ENCODE assay signal across 12 cellular contexts in genomic region chr2:42960835-42961165, GRCh38.
DNase-seq lines count a peak whose midpoint lies in the region; ATAC-seq and TF ChIP-seq lines count a peak whose summit lies in the region.
"Had no signal": no experiment of that assay in that cellular context is flagged by ENCODE, and none has a peak within 500 bp of the region (broad histone marks: within the 10 kb centered on the region; RNA-seq: fewer than 3 reads in every experiment).

No MANE protein-coding gene starts in this region.

- in situ Hi-C loops in transverse colon (cut with MboI; ENCODE audit: low pct_ligation_motif_present in 1 of 4, low pct_unique_long_range_greater_than_20kb in 1 of 4, low sequenced_read_pairs in 3 of 4) = loop anchor here in 2 of 4 donors (10.0 to 25.0 kb wide), 2 partner anchors 274 to 527 kb away; no protein-coding TSS in a partner anchor

- no peak for TF ChIP-seq EP300 in transverse colon (IDR thresholded peaks at IDR 0.05; ENCODE audit: low read depth)

- no peak for DNase-seq in Peyer's patch
- peak; percentile 42 for DNase-seq in fibroblast of the conjunctiva (ENCODE audit: low read depth)
- DNase-seq in neuronal stem cell (ENCODE audit: low spot score) = no peak
- DNase-seq in transverse colon = no peak
- no peak for DNase-seq in left colon
- DNase-seq in stimulated activated naive CD4-positive, alpha-beta T cell treated with Interleukin-2 at 50 U/mL for 16 hours (lab: John Stamatoyannopoulos, UW) = no peak
- DNase-seq in hepatic stellate cell (ENCODE audit: low spot score) = no peak
- DNase-seq: NCI-H2171 treated with DMSO at 0.1 percent for 48 hours; stimulated activated CD4-positive, alpha-beta T cell treated with anti-CD3 and anti-CD28 coated beads, Interleukin-1b, Interleukin-23, amount 100 ng/mL, for 48 hours had no signal

- peak overlapping the region; percentile 42 for H3K14ac ChIP-seq in neuronal stem cell (ENCODE audit: low read length)

- H3K9me3 ChIP-seq in Peyer's patch (no peaks in the 10 kb centered on the region), neuronal stem cell (replicated peaks in 1 of 2; ENCODE audit: control insufficient read depth in 2 of 2, insufficient read depth in 1 of 2, low read depth in 1 of 2, low read length in 2 of 2) (no peaks in the 10 kb centered on the region), transverse colon (no peaks in the 10 kb centered on the region)
- H3K9me3 ChIP-seq: adrenal gland had no signal

- no peak overlapping the region for H3K9ac ChIP-seq in neuronal stem cell (ENCODE audit: low read depth, low read length, poor library complexity)

- H3K79me1 ChIP-seq in neuronal stem cell (ENCODE audit: low read depth, low read length) = no peaks in the 10 kb centered on the region

- ATAC-seq in left colon = no peak
- no peak for ATAC-seq in HG02798 (IDR thresholded peaks at IDR 0.05; ENCODE audit: poor library complexity, unreplicated experiment)
- ATAC-seq: activated CD4-positive, CD25-positive, alpha-beta regulatory T cell treated with anti-CD3 and anti-CD28 coated beads, Interleukin-2, amount 50 U/mL, for 24 hours had no signal

- no peak overlapping the region for H2BK120ac ChIP-seq in neuronal stem cell (ENCODE audit: low read depth, low read length)

- no peaks in the 10 kb centered on the region for H3K36me3 ChIP-seq in Peyer's patch
- no peaks in the 10 kb centered on the region for H3K36me3 ChIP-seq in neuronal stem cell (replicated peaks in 1 of 2; ENCODE audit: control insufficient read depth in 2 of 2, insufficient read depth in 2 of 2, low read length in 2 of 2)
- no peaks in the 10 kb centered on the region for H3K36me3 ChIP-seq in transverse colon
- H3K36me3 ChIP-seq: adrenal gland had no signal

- H2AK5ac ChIP-seq in neuronal stem cell (ENCODE audit: low read depth, low read length) = no peak overlapping the region

- intact Hi-C loops in transverse colon (cut with DNase I; ENCODE audit: low total_unique reads) (no loop called here), left colon (cut with DNase I, micrococcal nuclease) (no loop called here)

- H3K23ac ChIP-seq in neuronal stem cell (ENCODE audit: low read depth, low read length, poor library complexity) = no peak overlapping the region

- no CpG with 5 or more reads among the region's 6 CpGs for WGBS in neuronal stem cell (ENCODE audit: extremely low coverage in 2 of 2, insufficient read length in 2 of 2, insufficient replicate concordance in 1 of 2), 2 donors
- WGBS in transverse colon (ENCODE audit: low coverage in 1 of 2), 2 donors = 67 to 84% methylated on average over 3 to 6 of the region's 6 CpGs

- peaks cover 0 to 37% (median 7%) of the 10 kb centered on the region in 4 donors for H3K4me1 ChIP-seq in Peyer's patch
- peaks cover 18 to 27% of the 10 kb centered on the region in 2 donors for H3K4me1 ChIP-seq in neuronal stem cell (ENCODE audit: control insufficient read depth in 2 of 2, insufficient read depth in 1 of 2, low read depth in 1 of 2, low read length in 2 of 2)
- H3K4me1 ChIP-seq in transverse colon = peaks cover 13 to 50% (median 26%) of the 10 kb centered on the region in 4 donors

- peak overlapping the region; percentile 92 for H3K18ac ChIP-seq in neuronal stem cell (ENCODE audit: low read length)

- H2BK12ac ChIP-seq in neuronal stem cell (ENCODE audit: low read length) = no peak overlapping the region

- TF ChIP-seq CTCF in Peyer's patch (IDR thresholded peaks at IDR 0.05) = no peak
- TF ChIP-seq CTCF in transverse colon (IDR thresholded peaks at IDR 0.05) = no peak

- no peak overlapping the region for H4K8ac ChIP-seq in neuronal stem cell (ENCODE audit: low read depth, low read length)

- no peak for TF ChIP-seq POLR2A in Peyer's patch (IDR thresholded peaks at IDR 0.05)
- no peak for TF ChIP-seq POLR2A in transverse colon (IDR thresholded peaks at IDR 0.05)

- H2AFZ ChIP-seq in neuronal stem cell (ENCODE audit: low read length) = peak overlapping the region; percentile 85

- H2BK15ac ChIP-seq in neuronal stem cell (ENCODE audit: low read length) = peak overlapping the region; percentile 83

- H3K4me3 ChIP-seq in Peyer's patch (no peak overlapping the region), neuronal stem cell (ENCODE audit: low read length in 2 of 2) (no peak overlapping the region), transverse colon (no peak overlapping the region)
- H3K4me3 ChIP-seq: adrenal gland had no signal

- no peak overlapping the region for H4K91ac ChIP-seq in neuronal stem cell (ENCODE audit: low read depth, low read length, poor library complexity)

- peak overlapping the region; percentile 7 for H2BK5ac ChIP-seq in neuronal stem cell (ENCODE audit: low read length)

- H3K27me3 ChIP-seq in Peyer's patch (no peaks in the 10 kb centered on the region), neuronal stem cell (ENCODE audit: control insufficient read depth in 3 of 3, insufficient read depth in 3 of 3, low read depth in 1 of 3, low read length in 3 of 3) (no peaks in the 10 kb centered on the region), transverse colon (no peaks in the 10 kb centered on the region)
- H3K27me3 ChIP-seq: adrenal gland had no signal

- H3K27ac ChIP-seq in Peyer's patch (peak overlapping the region; percentile 56 to 76 (median 65)), neuronal stem cell (replicated peaks; ENCODE audit: low read length) (peak overlapping the region; percentile 4), transverse colon (peak overlapping the region; percentile 66 to 76 (median 70))

- no peak overlapping the region for H3K4me2 ChIP-seq in neuronal stem cell (ENCODE audit: insufficient read depth, low read length, poor library complexity, severe bottlenecking)

- no peak overlapping the region for H3K4ac ChIP-seq in neuronal stem cell (ENCODE audit: low read length)

Comparison
In these comparisons a context has a peak if more than half of its experiments do, and no peak if none do; other contexts are left out.
1. H3K27ac ChIP-seq: peak in every context shown above with its lines; median percentile 70 in transverse colon; 65 in Peyer's patch; 4 in neuronal stem cell.